17 cellular contexts compared by ENCODE assay signal in the genomic region with DNA sequence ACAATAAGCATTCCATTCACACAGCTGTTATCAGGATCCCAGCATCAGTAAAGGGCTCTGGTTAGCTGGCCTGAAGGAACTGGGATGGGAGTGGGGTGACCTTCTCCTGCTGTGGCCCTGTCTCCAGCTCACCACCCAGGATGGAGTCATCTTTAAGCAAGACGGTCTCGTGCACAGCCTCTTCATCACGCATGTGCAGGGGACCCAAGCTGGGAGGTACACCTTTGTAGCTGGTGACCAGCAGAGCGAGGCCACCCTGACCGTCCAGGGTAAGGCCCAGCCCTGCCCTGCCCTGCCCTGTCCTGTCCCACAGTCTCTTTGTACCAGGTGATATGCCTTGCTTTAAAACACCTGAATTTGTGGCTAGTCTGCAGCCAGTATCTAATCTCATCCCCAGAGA. TPM values are rescaled to one million over a fixed set of nuclear protein-coding genes. Genes with fewer than 3 reads are reported as not detected.
DNase-seq lines count a peak whose midpoint lies in the region; ATAC-seq, FAIRE-seq and TF ChIP-seq lines count a peak whose summit lies in the region.
"Had no signal": no experiment of that assay in that cellular context is flagged by ENCODE, and none has a peak within 500 bp of the region (broad histone marks: within the 10 kb centered on the region; RNA-seq: fewer than 3 reads in every experiment).

No MANE protein-coding gene starts in this region.

- H2AFZ ChIP-seq in GM23338 = peak overlapping the region; percentile 0; the same call in 1 of the 2 replicates
- H2AFZ ChIP-seq: GM23248 had no signal

- H3K36me3 Mint-ChIP-seq in GM23338 (ENCODE audit: low read depth) (no peaks in the 10 kb centered on the region), endodermal cell (ENCODE audit: low read depth) (no peaks in the 10 kb centered on the region)

- no peaks in the 10 kb centered on the region for H3F3A ChIP-seq in GM23338 (replicated peaks; ENCODE audit: low read depth)

- CTCF ChIA-PET in A549 (lab: Yijun Ruan, JAX) = interaction anchor here (0.6 to 1.6 kb wide), 6 partner anchors 11 to 1267 kb away, joined by 3 to 5 read pairs (median 4); no protein-coding TSS in a partner anchor

- WGBS in A549 (ENCODE audit: missing lambda C conversion rate) = 80% methylated on average over 5 of the region's 5 CpGs
- WGBS in endodermal cell (ENCODE audit: insufficient coverage in 1 of 2, insufficient read length in 1 of 2), 2 experiments = 81 to 86% methylated on average over 5 of the region's 5 CpGs

- DNase-seq in A549 (ENCODE audit: low read depth in 1 of 2, low spot score in 1 of 2) (no peak), GM23338 (ENCODE audit: low spot score) (no peak), endodermal cell (peak; percentile 55), sciatic nerve (ENCODE audit: low spot score) (peak; percentile 19), UCSD-AML1 (lab: John Stamatoyannopoulos, UW; ENCODE audit: unreplicated experiment) (no peak), A172 (ENCODE audit: low spot score) (no peak), NCI-H2107 treated with DMSO at 0.1 percent for 48 hours (lab: John Stamatoyannopoulos, UW; ENCODE audit: unreplicated experiment) (no peak)
- DNase-seq: GF-D8, HFFc6, NCI-H1436 treated with DMSO at 0.1 percent for 48 hours, NCI-H2107, SHP77 had no signal

- no peak overlapping the region for H3K4me3 Mint-ChIP-seq in GM23338
- H3K4me3 Mint-ChIP-seq in endodermal cell = no peak overlapping the region
- H3K4me3 Mint-ChIP-seq: HFFc6 had no signal

- H3K27ac ChIP-seq in A549 (no peak overlapping the region), GM23338 (ENCODE audit: low read depth) (no peak overlapping the region), endodermal cell (ENCODE audit: low read depth, low read length) (no peak overlapping the region)
- H3K27ac ChIP-seq: GM23248, Peyer's patch had no signal

- ATAC-seq in A549 (peak; percentile 11 to 20; a peak in 3 of 6 replicates), GM23338 (no peak), sciatic nerve (no peak)

- no peaks in the 10 kb centered on the region for H3K27me3 ChIP-seq in GM23338 (ENCODE audit: insufficient read depth)
- peaks cover 6% of the 10 kb centered on the region for H3K27me3 ChIP-seq in endodermal cell (ENCODE audit: control insufficient read depth, insufficient read depth, low read length, poor library complexity, severe bottlenecking)
- H3K27me3 ChIP-seq: Peyer's patch had no signal

- H3K27ac Mint-ChIP-seq in GM23338 = peak overlapping the region; percentile 86; the same call in 1 of the 2 replicates
- peak overlapping the region; percentile 64 for H3K27ac Mint-ChIP-seq in endodermal cell
- H3K27ac Mint-ChIP-seq: HFFc6 had no signal

- TF ChIP-seq CTCF in A549 (IDR thresholded peaks at IDR 0.05) (no peak), GM23338 (conservative IDR thresholded peaks at IDR 0.05; ENCODE audit: low read depth in 2 of 2) (no peak), endodermal cell (conservative IDR thresholded peaks at IDR 0.05) (no peak)

- H3K4me1 Mint-ChIP-seq in GM23338 (peaks cover 7% of the 10 kb centered on the region), endodermal cell (peaks cover 13% of the 10 kb centered on the region)

- no peaks in the 10 kb centered on the region for H3K79me2 ChIP-seq in GM23338 (replicated peaks; ENCODE audit: insufficient read depth)

- no peak for TF ChIP-seq POLR2A in A549 (IDR thresholded peaks at IDR 0.05; ENCODE audit: low read length)

- H3K4me3 ChIP-seq in A549 = no peak overlapping the region
- no peak overlapping the region for H3K4me3 ChIP-seq in GM23338
- H3K4me3 ChIP-seq in endodermal cell (ENCODE audit: low read length) = no peak overlapping the region
- H3K4me3 ChIP-seq: GM23248, Peyer's patch had no signal

- H3K27me3 Mint-ChIP-seq in GM23338 (ENCODE audit: insufficient read depth, low read depth, poor library complexity) (peaks cover 5% of the 10 kb centered on the region), endodermal cell (ENCODE audit: insufficient read depth) (peaks cover 21% of the 10 kb centered on the region)

- no peaks in the 10 kb centered on the region for H3K9me3 ChIP-seq in A549
- H3K9me3 ChIP-seq in endodermal cell (ENCODE audit: control insufficient read depth, low read length) = no peaks in the 10 kb centered on the region
- H3K9me3 ChIP-seq: Peyer's patch had no signal

- TF ChIP-seq EP300 in A549 (IDR thresholded peaks at IDR 0.05) = no peak

- H3K4me1 ChIP-seq in A549 = no peaks in the 10 kb centered on the region
- H3K4me1 ChIP-seq in GM23338 (ENCODE audit: insufficient read depth) = no peaks in the 10 kb centered on the region
- no peaks in the 10 kb centered on the region for H3K4me1 ChIP-seq in endodermal cell (ENCODE audit: control insufficient read depth, insufficient read depth, low read length)
- H3K4me1 ChIP-seq: Peyer's patch had no signal

- no peak for TF ChIP-seq RAD21 in A549 (conservative IDR thresholded peaks at IDR 0.05 in 1 of 2, IDR thresholded peaks at IDR 0.05 in 1 of 2)

- H3K9me3 Mint-ChIP-seq in GM23338 (no peaks in the 10 kb centered on the region), endodermal cell (no peaks in the 10 kb centered on the region)
- H3K9me3 Mint-ChIP-seq: HFFc6 had no signal

- FAIRE-seq in A549 (lab: Jason Lieb, UNC) = no peak
- FAIRE-seq: HTR-8/SVneo had no signal

- intact Hi-C loops in sciatic nerve (cut with DNase I) = no loop called here

- H3K36me3 ChIP-seq in GM23338 (ENCODE audit: insufficient read depth) (no peaks in the 10 kb centered on the region), endodermal cell (ENCODE audit: control insufficient read depth, insufficient read depth, low read length) (no peaks in the 10 kb centered on the region)
- H3K36me3 ChIP-seq: Peyer's patch had no signal

- no peaks in the 10 kb centered on the region for H3K9me2 ChIP-seq in GM23338 (ENCODE audit: insufficient read depth)

- POLR2A ChIA-PET in A549 (lab: Yijun Ruan, JAX) = interaction anchor here (0.8 kb wide), 1 partner anchor 8 kb away, joined by 3 read pairs; no protein-coding TSS in a partner anchor

- no peaks in the 10 kb centered on the region for H4K20me1 ChIP-seq in GM23338 (replicated peaks; ENCODE audit: insufficient read depth)

- H3K9ac ChIP-seq in endodermal cell (ENCODE audit: extremely low read depth, low read length, poor library complexity, severe bottlenecking) = no peak overlapping the region
- H3K9ac ChIP-seq: GM23248 had no signal

- H3K4me2 ChIP-seq in A549 (no peak overlapping the region), GM23338 (no peak overlapping the region)

TF ChIP-seq in A549, 52 proteins besides CTCF, POLR2A, EP300 and RAD21:
- TF ChIP-seq SMC3 (IDR thresholded peaks at IDR 0.05) (no peak), JUN (IDR thresholded peaks at IDR 0.05) (no peak), POLR2AphosphoS2 (conservative IDR thresholded peaks at IDR 0.05; ENCODE audit: low read length) (no peak), FOSL2 (IDR thresholded peaks at IDR 0.05) (no peak), FOSL2 (CRISPR knock-in tag; IDR thresholded peaks at IDR 0.05) (no peak), KDM5A (IDR thresholded peaks at IDR 0.05) (no peak)

TF ChIP-seq in GM23338, 12 proteins besides CTCF, POLR2A, EP300 and RAD21:
- TF ChIP-seq STAT1 (IDR thresholded peaks at IDR 0.05; ENCODE audit: unreplicated experiment) (no peak), REST (IDR thresholded peaks at IDR 0.05; ENCODE audit: unreplicated experiment) (no peak), CREB1 (CRISPR knock-in tag; IDR thresholded peaks at IDR 0.05; ENCODE audit: low read depth) (no peak), ZNF114 (CRISPR knock-in tag; IDR thresholded peaks at IDR 0.05) (no peak)
TF ChIP-seq in GM23338: peak in this region for 0.

RNA-seq across cellular contexts. Expression of gene IGFN1, which starts 24.3 kb away (rescaled TPM):
- polyA plus RNA-seq in A549 (2011; rRNA removed) = 0.03 TPM in 2 replicates
- polyA plus RNA-seq in A549 (2012; cell fraction: cytosol; rRNA removed) = 0.13 and 0.23 TPM in 2 replicates
- 1.8 and 1.9 TPM in 2 replicates for polyA plus RNA-seq in A549 (2012; cell fraction: nucleus; rRNA removed)
- polyA plus RNA-seq in A549 (2017; fragmentation: RNase III; extraction: RNeasy Plus Mini Kit Qiagen cat#74134 plus additional on column Dnase treatment) = 2.7 to 4.7 TPM (median 4.6 TPM) in 3 replicates
- polyA minus RNA-seq in A549 (2011; rRNA and poly(A)+ RNA removed) = not detected in 2 replicates
- not detected in 2 replicates for total RNA-seq in GM23338 (2014; rRNA removed; shearing (Covaris generic))
- not detected in 2 replicates for polyA plus RNA-seq in GM23338 (2016; fragmentation: Nextera tagmentation; extraction: Ambion mirVana)
- not detected for total RNA-seq in endodermal cell
- 0.18 TPM for polyA plus RNA-seq in endodermal cell (2013, experiment 1 of 2)
- polyA plus RNA-seq in endodermal cell (2013, experiment 2 of 2) = not detected
- 1.7 TPM for total RNA-seq in sciatic nerve
- 20.7 and 26.0 TPM in 2 replicates for total RNA-seq in A172 (2014; rRNA removed; shearing (Covaris generic))
- total RNA-seq: GM23248, HFFc6, Peyer's patch had no signal
- polyA plus RNA-seq: AG04450, BJ, GM23248 had no signal

Comparison
In these comparisons a context has a peak if more than half of its experiments do, and no peak if none do; other contexts are left out.
1. ATAC-seq: peak in A549 (2 of 2); none in GM23338 (single experiment) and sciatic nerve (single experiment).
2. DNase-seq: peak in endodermal cell (single experiment) and sciatic nerve (single experiment); none in A549 (0 of 2), GM23338 (single experiment), UCSD-AML1 (single experiment), A172 (single experiment) and NCI-H2107 treated with DMSO at 0.1 percent for 48 hours (single experiment).